In the genomic region with DNA sequence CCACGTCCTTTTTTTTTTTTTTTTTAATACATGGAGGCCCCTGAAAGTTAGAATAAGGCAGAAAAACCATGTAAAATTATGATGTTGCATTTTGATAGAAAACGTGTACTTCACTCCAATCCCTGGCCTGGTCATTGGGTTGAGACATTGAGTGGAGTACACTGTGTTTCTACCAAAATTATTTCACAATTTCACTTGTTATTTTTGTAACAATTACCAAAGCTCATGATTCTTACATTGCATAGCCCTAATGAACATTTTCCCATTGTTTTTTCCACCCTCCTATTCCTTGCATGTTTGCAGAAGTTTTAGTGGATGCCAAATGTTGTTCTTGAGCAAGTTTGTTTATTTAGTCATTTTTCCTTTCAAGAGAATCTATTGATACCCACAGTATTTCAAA, we compare ENCODE assay signal across 19 cellular contexts. TPM values are rescaled to one million over a fixed set of nuclear protein-coding genes. Genes with fewer than 3 reads are reported as not detected.
"Had no signal": no experiment of that assay in that cellular context is flagged by ENCODE, and none has a peak within 500 bp of the region (broad histone marks: within the 10 kb centered on the region; RNA-seq: fewer than 3 reads in every experiment).

No MANE protein-coding gene starts in this region.

- H3K36me3 ChIP-seq: ascending aorta, lower lobe of right lung, prostate gland had no signal

- H3K27ac ChIP-seq: ascending aorta, lower lobe of right lung, SK-N-MC had no signal

- ATAC-seq: activated CD4-positive, CD25-positive, alpha-beta regulatory T cell treated with anti-CD3 and anti-CD28 coated beads, Interleukin-2, amount 50 U/mL, for 24 hours; stimulated activated naive B cell treated with anti-CD40 and anti-IgM and Interleukin-4, amounts not matched to agents 10 μg/mL and 1 μg/mL and 100 μg/mL, for 72 hours had no signal

- H3K27me3 ChIP-seq: ascending aorta, dorsolateral prefrontal cortex had no signal

- H3K9me3 ChIP-seq: ascending aorta, lower lobe of right lung, prostate gland had no signal

- DNase-seq: activated CD4-positive, alpha-beta T cell treated with anti-CD3 and anti-CD28 coated beads, Interleukin-2, amount 50 U/mL, for 1 hour; activated CD8-positive, alpha-beta memory T cell treated with anti-CD3 and anti-CD28 coated beads for 24 hours; activated naive CD8-positive, alpha-beta T cell treated with anti-CD3 and anti-CD28 coated beads, Interleukin-2, amount 10 ng/mL, durations not matched to agents 7 days and 5 days; dorsolateral prefrontal cortex; erythroblast; immature natural killer cell; lower lobe of right lung; nephron progenitor cell; occipital lobe; stimulated activated CD4-positive, alpha-beta T cell treated with anti-CD3 and anti-CD28 coated beads, Interleukin-15, amount 100 ng/mL, for 24 hours; stimulated activated CD4-positive, alpha-beta T cell treated with anti-CD3 and anti-CD28 coated beads, Interleukin-4, amount 100 ng/mL, for 1 hour; stimulated activated naive B cell treated with anti-CD40 and anti-IgM and Interleukin-4, amounts not matched to agents 10 μg/mL and 1 μg/mL and 100 μg/mL, for 72 hours; substantia nigra; T-helper 9 cell had no signal

- H3K4me3 ChIP-seq: ascending aorta, dorsolateral prefrontal cortex, lower lobe of right lung, prostate gland, SK-N-MC had no signal

- H3K4me1 ChIP-seq: prostate gland had no signal

RNA-seq across cellular contexts. Expression of gene MAMDC2, which starts 21.9 kb away (rescaled TPM):
- total RNA-seq: activated T-helper 1 cell treated with anti-CD3 and anti-CD28 coated beads, Interleukin-12 subunit alpha, Interleukin-12 subunit beta, Interleukin-2, Interleukin-4 antibody, amounts not matched to agents 30 ng/mL and 10 ng/mL and 1 ng/mL, durations not matched to agents 14 hours and 24 hours and 36 hours had no signal
